ENCODE assay signal across 8 cellular contexts in genomic region chr3:187139126-187139894, GRCh38. TPM values are rescaled to one million over a fixed set of nuclear protein-coding genes. Genes with fewer than 3 reads are reported as not detected.
DNase-seq lines count a peak whose midpoint lies in the region; ATAC-seq, FAIRE-seq and TF ChIP-seq lines count a peak whose summit lies in the region.

RPL39L (minus strand) TSS chr3:187139496; CDS start chr3:187121300, 18,196 bp downstream.

- no peaks in the 10 kb centered on the region for H4K20me1 ChIP-seq in KMS-11 (ENCODE audit: insufficient read depth)

- peak; percentile 97 for ATAC-seq in GM21717 (IDR thresholded peaks at IDR 0.05; ENCODE audit: unreplicated experiment)
- ATAC-seq in activated naive CD8-positive, alpha-beta T cell treated with anti-CD3 and anti-CD28 coated beads, Interleukin-2, amount 50 U/mL, for 24 hours = peak; percentile 96

- H3K27me3 Mint-ChIP-seq in activated naive CD8-positive, alpha-beta T cell treated with anti-CD3 and anti-CD28 coated beads, Interleukin-2, amount 50 U/mL, for 24 hours = no peaks in the 10 kb centered on the region

- peaks cover 8% of the 10 kb centered on the region; the same call in 1 of the 2 replicates for H3K79me2 ChIP-seq in KMS-11 (ENCODE audit: insufficient read depth, low read depth)

- no peaks in the 10 kb centered on the region for H3K9me3 ChIP-seq in left ventricle myocardium inferior (replicated peaks)

- peak; percentile 68 for FAIRE-seq in urothelium cell line (lab: Jason Lieb, UNC)

- H3K36me3 ChIP-seq in KMS-11 (ENCODE audit: insufficient read depth) (no peaks in the 10 kb centered on the region), left ventricle myocardium inferior (no peaks in the 10 kb centered on the region)

- peak within 1 kb of the TSS; percentile 90 for H3K9ac ChIP-seq in KMS-11

- H3K9me3 Mint-ChIP-seq in activated naive CD8-positive, alpha-beta T cell treated with anti-CD3 and anti-CD28 coated beads, Interleukin-2, amount 50 U/mL, for 24 hours = peaks cover 21% of the 10 kb centered on the region

- TF ChIP-seq CTCF in KMS-11 (conservative IDR thresholded peaks at IDR 0.05; ENCODE audit: low read depth, low read length) (peak; percentile 98), left ventricle myocardium inferior (IDR thresholded peaks at IDR 0.05; ENCODE audit: borderline replicate concordance) (peak; percentile 93)

- H3K27ac ChIP-seq in KMS-11 (peak within 1 kb of the TSS; percentile 80), left ventricle myocardium inferior (replicated peaks) (peak within 1 kb of the TSS; percentile 68)

- H3K4me3 Mint-ChIP-seq in activated naive CD8-positive, alpha-beta T cell treated with anti-CD3 and anti-CD28 coated beads, Interleukin-2, amount 50 U/mL, for 24 hours = peak within 1 kb of the TSS; percentile 86

- intact Hi-C loops in left ventricle myocardium inferior (cut with micrococcal nuclease) = no loop called here

- DNase-seq in EH (ENCODE audit: low read depth) (peak; percentile 85), SKM-1 treated with dmso at 0.1 percent for 144 hours (lab: John Stamatoyannopoulos, UW; ENCODE audit: unreplicated experiment) (peak; percentile 86), left ventricle myocardium inferior (peak; percentile 83), pulmonary artery endothelial cell (ENCODE audit: low read depth, low spot score) (peak; percentile 41), urothelium cell line (ENCODE audit: low spot score) (peak; percentile 97)
- DNase-seq in activated naive CD8-positive, alpha-beta T cell treated with anti-CD3 and anti-CD28 coated beads, Interleukin-2, amount 50 U/mL, for 24 hours = peak; percentile 94

- H3K27ac Mint-ChIP-seq in activated naive CD8-positive, alpha-beta T cell treated with anti-CD3 and anti-CD28 coated beads, Interleukin-2, amount 50 U/mL, for 24 hours = peak within 1 kb of the TSS; percentile 94

- H3K36me3 Mint-ChIP-seq in activated naive CD8-positive, alpha-beta T cell treated with anti-CD3 and anti-CD28 coated beads, Interleukin-2, amount 50 U/mL, for 24 hours (ENCODE audit: low read depth) = peaks cover 18% of the 10 kb centered on the region

- H3K4me2 ChIP-seq in KMS-11 = peak within 1 kb of the TSS; percentile 67

- H3K27me3 ChIP-seq in KMS-11 (ENCODE audit: insufficient read depth, low read depth) (no peaks in the 10 kb centered on the region), left ventricle myocardium inferior (ENCODE audit: low read depth) (no peaks in the 10 kb centered on the region)

- peaks cover 25% of the 10 kb centered on the region for H3K4me1 Mint-ChIP-seq in activated naive CD8-positive, alpha-beta T cell treated with anti-CD3 and anti-CD28 coated beads, Interleukin-2, amount 50 U/mL, for 24 hours

- H3K4me1 ChIP-seq in KMS-11 (ENCODE audit: low read depth, poor library complexity, severe bottlenecking) (peaks cover 10% of the 10 kb centered on the region), left ventricle myocardium inferior (peaks cover 13% of the 10 kb centered on the region)

- H2AFZ ChIP-seq in KMS-11 (ENCODE audit: low read depth) = peak within 1 kb of the TSS; percentile 95

- peak within 1 kb of the TSS; percentile 64 for H3K4me3 ChIP-seq in KMS-11 (IDR thresholded peaks at IDR 0.05; ENCODE audit: insufficient read depth, low read depth, low read length)
- peak within 1 kb of the TSS; percentile 69 for H3K4me3 ChIP-seq in left ventricle myocardium inferior

RNA-seq across cellular contexts. Expression of gene RPL39L, which starts in this region (rescaled TPM):
- total RNA-seq in left ventricle myocardium inferior (2.9 TPM), pulmonary artery endothelial cell (40.4 and 45.9 TPM in 2 replicates)

Comparison
In these comparisons a context has a peak if more than half of its experiments do, and no peak if none do; other contexts are left out.
1. Peak in every context shown above with its lines: DNase-seq, ATAC-seq, H3K4me3 ChIP-seq and H3K27ac ChIP-seq.
2. RNA of gene RPL39L (total RNA-seq): 40.4 to 45.9 TPM in pulmonary artery endothelial cell; 2.9 TPM in left ventricle myocardium inferior (single experiment); every median in the first group is over 10 times any median in the second.
3. DNase-seq: peak in every context shown above with its lines; median percentile 97 in urothelium cell line; 94 in activated naive CD8-positive, alpha-beta T cell treated with anti-CD3 and anti-CD28 coated beads, Interleukin-2, amount 50 U/mL, for 24 hours; 86 in SKM-1 treated with dmso at 0.1 percent for 144 hours; 85 in EH; 83 in left ventricle myocardium inferior; 41 in pulmonary artery endothelial cell.